8 cellular contexts compared by ENCODE assay signal in genomic region chr14:61699092-61699491, GRCh38. TPM values are rescaled to one million over a fixed set of nuclear protein-coding genes. Genes with fewer than 3 reads are reported as not detected.
DNase-seq lines count a peak whose midpoint lies in the region; ATAC-seq, FAIRE-seq and TF ChIP-seq lines count a peak whose summit lies in the region.
"Had no signal": no experiment of that assay in that cellular context is flagged by ENCODE, and none has a peak within 500 bp of the region (broad histone marks: within the 10 kb centered on the region; RNA-seq: fewer than 3 reads in every experiment).

No MANE protein-coding gene starts in this region.

- H3K36me3 ChIP-seq in PC-3 (ENCODE audit: low read depth, low read length) (peaks cover 20% of the 10 kb centered on the region; the same call in 1 of the 2 replicates), endothelial cell of umbilical vein (ENCODE audit: control insufficient read depth in 2 of 2, extremely low read depth in 1 of 2, insufficient read depth in 2 of 2, low read length in 2 of 2) (no peaks in the 10 kb centered on the region), transverse colon (no peaks in the 10 kb centered on the region)

- 38 to 47% methylated on average over 4 to 5 of the region's 5 CpGs for WGBS in transverse colon (ENCODE audit: low coverage in 1 of 2), 2 donors

- peak; percentile 87 for FAIRE-seq in GM12891 (lab: Jason Lieb, UNC)
- FAIRE-seq in endothelial cell of umbilical vein (lab: Jason Lieb, UNC) = no peak
- no peak for FAIRE-seq in frontal cortex (lab: Jason Lieb, UNC)

- DNase-seq in GM12891 (ENCODE audit: insufficient read length, low spot score) (no peak), PC-3 (no peak), endothelial cell of umbilical vein (ENCODE audit: low read depth, low spot score) (no peak), pons (ENCODE audit: low spot score) (peak; percentile 31), transverse colon (no peak), frontal cortex (ENCODE audit: low spot score in 2 of 2) (no peak)
- DNase-seq: stimulated activated CD4-positive, alpha-beta T cell treated with anti-CD3 and anti-CD28 coated beads, Interleukin-2, amount 100 ng/mL, for 24 hours had no signal

- dilution Hi-C loops in endothelial cell of umbilical vein (cut with MboI; ENCODE audit: extremely low pct_ligation_motif_present, low sequenced_read_pairs) = no loop called here

- H3F3A ChIP-seq in PC-3 (ENCODE audit: low read length, unreplicated experiment) = peaks cover 5% of the 10 kb centered on the region

- BruUV-seq in PC-3 (replicated peaks; lab: Mats Ljungman, UMichigan) = no TSS peak
- BruUV-seq in endothelial cell of umbilical vein (replicated peaks; lab: Mats Ljungman, UMichigan) = no TSS peak

- H3K9ac ChIP-seq in PC-3 (ENCODE audit: low read length) = peak overlapping the region; percentile 94; the same call in 1 of the 2 replicates
- no peak overlapping the region for H3K9ac ChIP-seq in endothelial cell of umbilical vein (replicated peaks; ENCODE audit: extremely low read depth, insufficient read depth, low read length)

- in situ Hi-C loops in transverse colon (cut with MboI; ENCODE audit: low pct_ligation_motif_present in 1 of 4, low pct_unique_long_range_greater_than_20kb in 1 of 4, low sequenced_read_pairs in 3 of 4) = no loop called here

- H3K4me2 ChIP-seq in PC-3 (ENCODE audit: low read length) (peak overlapping the region; percentile 87), endothelial cell of umbilical vein (ENCODE audit: insufficient read depth, low read length) (peak overlapping the region; percentile 100)

- no peak for TF ChIP-seq POLR2A in GM12891 (IDR thresholded peaks at IDR 0.05; ENCODE audit: low read depth, low read length)
- no peak for TF ChIP-seq POLR2A in endothelial cell of umbilical vein (IDR thresholded peaks at IDR 0.05; ENCODE audit: low read depth, low read length)
- no peak for TF ChIP-seq POLR2A in transverse colon (IDR thresholded peaks at IDR 0.05)

- H2AFZ ChIP-seq in PC-3 (ENCODE audit: low read length) (no peak overlapping the region), endothelial cell of umbilical vein (ENCODE audit: low read depth, low read length) (no peak overlapping the region)

- H3K9me3 ChIP-seq in PC-3 (ENCODE audit: low read length) (no peaks in the 10 kb centered on the region), endothelial cell of umbilical vein (replicated peaks; ENCODE audit: control insufficient read depth, insufficient read depth, low read length) (no peaks in the 10 kb centered on the region), transverse colon (no peaks in the 10 kb centered on the region)

- no peaks in the 10 kb centered on the region for H3K9me2 ChIP-seq in PC-3 (replicated peaks; ENCODE audit: low read length)

- H3K4me3 ChIP-seq in PC-3 (ENCODE audit: low read length) (peak overlapping the region; percentile 86), endothelial cell of umbilical vein (replicated peaks in 1 of 3; ENCODE audit: insufficient read depth in 1 of 3, low read depth in 1 of 3, low read length in 3 of 3) (peak overlapping the region in 2 of 3 experiments; percentile 16 to 100), transverse colon (peak overlapping the region in 1 of 4 donors; percentile 98)

- H3K27ac ChIP-seq in PC-3 (ENCODE audit: low read length) (no peak overlapping the region), endothelial cell of umbilical vein (ENCODE audit: insufficient read depth, low read depth, low read length) (no peak overlapping the region), transverse colon (peak overlapping the region in 1 of 4 donors; percentile 98)

- no peaks in the 10 kb centered on the region for H3K27me3 ChIP-seq in PC-3 (ENCODE audit: low read length)
- H3K27me3 ChIP-seq in endothelial cell of umbilical vein (ENCODE audit: control insufficient read depth in 2 of 2, insufficient read depth in 2 of 2, low read length in 2 of 2) = no peaks in the 10 kb centered on the region
- no peaks in the 10 kb centered on the region for H3K27me3 ChIP-seq in transverse colon

- no peaks in the 10 kb centered on the region for H3K9me1 ChIP-seq in endothelial cell of umbilical vein (replicated peaks; ENCODE audit: control insufficient read depth, extremely low read depth, insufficient read depth, low read length)

- CTCF ChIA-PET in PC-3 (lab: Charles Lee) (no interaction called here), endothelial cell of umbilical vein (lab: Charles Lee) (interaction anchor here (1.0 to 2.6 kb wide), 3 partner anchors 31 to 140 kb away, joined by 3 to 13 read pairs (median 6); no protein-coding TSS in a partner anchor)

- peaks cover 80% of the 10 kb centered on the region for H4K20me1 ChIP-seq in PC-3 (ENCODE audit: low read length)
- peaks cover 28% of the 10 kb centered on the region for H4K20me1 ChIP-seq in endothelial cell of umbilical vein (replicated peaks; ENCODE audit: control insufficient read depth, extremely low read depth, insufficient read depth, low read length)

- no peak for TF ChIP-seq EP300 in transverse colon (IDR thresholded peaks at IDR 0.05; ENCODE audit: low read depth)

- ATAC-seq in PC-3 (no peak), GM21367 (IDR thresholded peaks at IDR 0.05; ENCODE audit: unreplicated experiment) (no peak)

- H3K4me1 ChIP-seq in PC-3 (ENCODE audit: insufficient read depth, low read length) (peaks cover 52% of the 10 kb centered on the region), endothelial cell of umbilical vein (ENCODE audit: control insufficient read depth, extremely low read depth, insufficient read depth, low read length) (peaks cover 44% of the 10 kb centered on the region), transverse colon (peaks cover 0 to 72% (median 41%) of the 10 kb centered on the region in 4 donors)

- no peak for TF ChIP-seq CTCF in PC-3 (conservative IDR thresholded peaks at IDR 0.05; ENCODE audit: low read depth, low read length)
- TF ChIP-seq CTCF in endothelial cell of umbilical vein (IDR thresholded peaks at IDR 0.05; ENCODE audit: extremely low read depth in 1 of 2, insufficient read depth in 1 of 2, low read depth in 1 of 2, low read length in 2 of 2) = no peak
- no peak for TF ChIP-seq CTCF in transverse colon (IDR thresholded peaks at IDR 0.05)

- H3K79me2 ChIP-seq in PC-3 (ENCODE audit: low read length) (peaks cover 88% of the 10 kb centered on the region), endothelial cell of umbilical vein (ENCODE audit: control insufficient read depth, insufficient read depth, low read length) (peaks cover 86% of the 10 kb centered on the region)

- POLR2A ChIA-PET in PC-3 (lab: Charles Lee; ENCODE audit: unreplicated experiment) = no interaction called here
- POLR2A ChIA-PET in endothelial cell of umbilical vein (lab: Charles Lee) = interaction anchor here (0.8 kb wide), 1 partner anchor 138 kb away, joined by 3 read pairs; no protein-coding TSS in a partner anchor

- intact Hi-C loops in PC-3 (cut with micrococcal nuclease) (loop anchor here (5.0 kb wide), 2 partner anchors 52 to 53 kb away; no protein-coding TSS in a partner anchor), endothelial cell of umbilical vein (cut with micrococcal nuclease) (no loop called here), transverse colon (cut with DNase I; ENCODE audit: low total_unique reads) (loop anchor here (10.0 kb wide), 1 partner anchor 66 kb away; the partner anchor contains the start of gene SNAPC1)

TF ChIP-seq in GM12891, 5 proteins besides CTCF, POLR2A, EP300 and RAD21:
- no peak for TF ChIP-seq POU2F2 (IDR thresholded peaks at IDR 0.05; ENCODE audit: low read depth, low read length)
- no peak for TF ChIP-seq PAX5 (IDR thresholded peaks at IDR 0.05; ENCODE audit: insufficient read depth, low read length, severe bottlenecking)
- TF ChIP-seq TAF1 (IDR thresholded peaks at IDR 0.05; ENCODE audit: low read depth, low read length) = no peak
- no peak for TF ChIP-seq POLR2AphosphoS5 (IDR thresholded peaks at IDR 0.05; ENCODE audit: low read depth, low read length)
- no peak for TF ChIP-seq SPI1 (IDR thresholded peaks at IDR 0.05; ENCODE audit: low read depth, low read length)

TF ChIP-seq in endothelial cell of umbilical vein, 7 proteins besides CTCF, POLR2A, EP300 and RAD21:
- TF ChIP-seq JUN (IDR thresholded peaks at IDR 0.05; ENCODE audit: borderline replicate concordance, insufficient read depth, insufficient read length, low read depth) (no peak), MYC (IDR thresholded peaks at IDR 0.05; ENCODE audit: low read depth, low read length) (no peak), FOS (IDR thresholded peaks at IDR 0.05; ENCODE audit: borderline replicate concordance, insufficient read depth, low read length) (no peak), POLR2AphosphoS5 (IDR thresholded peaks at IDR 0.05; ENCODE audit: insufficient read depth, low read depth, low read length) (no peak), MAX (IDR thresholded peaks at IDR 0.05; ENCODE audit: insufficient read depth, insufficient read length) (no peak), EZH2 (IDR thresholded peaks at IDR 0.05; ENCODE audit: borderline replicate concordance, low read depth, low read length, severe bottlenecking) (no peak), GATA2 (IDR thresholded peaks at IDR 0.05; ENCODE audit: insufficient read depth, insufficient read length, low read depth, low read length) (no peak)

RNA-seq across cellular contexts. Expression of gene HIF1A, which starts 3.8 kb away (rescaled TPM):
- 28.8 TPM for polyA plus RNA-seq in GM12891 (2012; ENCODE audit: low read depth, missing spikeins)
- 266 and 319 TPM in 2 replicates for total RNA-seq in PC-3 (2014; rRNA removed)
- total RNA-seq in endothelial cell of umbilical vein = 179 and 180 TPM in 2 replicates
- polyA plus RNA-seq in endothelial cell of umbilical vein = 47.5 and 58.3 TPM in 2 replicates
- 54.8 and 55.8 TPM in 2 replicates for polyA plus RNA-seq in endothelial cell of umbilical vein (2011; cell fraction: cytosol; rRNA removed)
- polyA plus RNA-seq in endothelial cell of umbilical vein (2011; cell fraction: nucleus; rRNA removed) = 85.6 and 122 TPM in 2 replicates
- 80.0 and 108 TPM in 2 replicates for polyA plus RNA-seq in endothelial cell of umbilical vein (2012)
- polyA minus RNA-seq in endothelial cell of umbilical vein = 163 and 192 TPM in 2 replicates
- 137 TPM for polyA minus RNA-seq in endothelial cell of umbilical vein (2011; cell fraction: cytosol; rRNA and poly(A)+ RNA removed)
- 189 and 207 TPM in 2 replicates for polyA minus RNA-seq in endothelial cell of umbilical vein (2011; cell fraction: nucleus; rRNA and poly(A)+ RNA removed)
- total RNA-seq in transverse colon = 100 to 1,000 TPM in 2 of 4 donors, 10 to 100 TPM in 2; 27.9 to 103 (median 76.1) TPM
- 151 TPM for total RNA-seq in frontal cortex
